ENCODE assay signal across 33 cellular contexts in genomic region chr10:20277820-20278219, GRCh38.
"Had no signal": no experiment of that assay in that cellular context is flagged by ENCODE, and none has a peak within 500 bp of the region (broad histone marks: within the 10 kb centered on the region; RNA-seq: fewer than 3 reads in every experiment).

No MANE protein-coding gene starts in this region.

- DNase-seq: dermis blood vessel endothelial cell; effector memory CD8-positive, alpha-beta T cell; erythroblast; esophagus squamous epithelium; foreskin melanocyte; glutamatergic neuron; heart right ventricle; hippocampal formation; left cardiac atrium; left lung; mesenchymal stem cell; mucosa of descending colon; naive B cell; pancreas; right lobe of liver; small intestine; stimulated activated CD4-positive, alpha-beta T cell treated with anti-CD3 and anti-CD28 coated beads, Interleukin-15, amount 100 ng/mL, for 24 hours; stimulated activated CD4-positive, alpha-beta T cell treated with anti-CD3 and anti-CD28 coated beads, Interleukin-4, amount 100 ng/mL, for 24 hours; stimulated activated naive CD8-positive, alpha-beta T cell treated with anti-CD3 and anti-CD28 coated beads, Interleukin-15, Interleukin-2, amounts not matched to agents 100 U/mL and 50 U/mL, for 24 hours; substantia nigra; testis; tibial artery; upper lobe of left lung had no signal

- H3K27me3 ChIP-seq: esophagus squamous epithelium, heart right ventricle, left lung, neutrophil, pancreas, right lobe of liver, testis, tibial artery, upper lobe of left lung had no signal

- H3K9me3 Mint-ChIP-seq: mesothelial cell of epicardium; natural killer cell treated with Interleukin-12 subunit alpha and Interleukin-12 subunit beta and Interleukin-15 and Interleukin-18, amount 100 ng/mL, for 72 hours; neural crest cell; stimulated activated effector memory CD8-positive, alpha-beta T cell treated with anti-CD3 and anti-CD28 coated beads, Interleukin-12 subunit alpha, Interleukin-12 subunit beta, amount 100 ng/mL, for 72 hours had no signal

- H3K27ac ChIP-seq: coronary artery, esophagus squamous epithelium, heart right ventricle, left lung, neutrophil, pancreas, right lobe of liver, tibial artery, upper lobe of left lung had no signal

- FAIRE-seq: endometrium, islet of Langerhans, pancreas, small intestine, urothelium cell line had no signal

- H3K4me1 ChIP-seq: esophagus squamous epithelium, heart right ventricle, left lung, pancreas, right lobe of liver, tibial artery, upper lobe of left lung had no signal

- H3K4me1 Mint-ChIP-seq: naive B cell; stimulated activated effector memory CD8-positive, alpha-beta T cell treated with anti-CD3 and anti-CD28 coated beads, Interleukin-12 subunit alpha, Interleukin-12 subunit beta, amount 100 ng/mL, for 72 hours had no signal

- H3K4me3 ChIP-seq: coronary artery, esophagus squamous epithelium, heart right ventricle, left lung, mucosa of descending colon, pancreas, right lobe of liver, testis, tibial artery, upper lobe of left lung had no signal

- H3K36me3 ChIP-seq: pancreas, right lobe of liver had no signal

- ATAC-seq: effector memory CD8-positive, alpha-beta T cell; heart right ventricle; left cardiac atrium; left lung; mucosa of descending colon; natural killer cell treated with Interleukin-12 subunit alpha and Interleukin-12 subunit beta and Interleukin-15 and Interleukin-18, amount 100 ng/mL, for 72 hours; pancreas; right lobe of liver; stimulated activated effector memory CD8-positive, alpha-beta T cell treated with anti-CD3 and anti-CD28 coated beads, Interleukin-12 subunit alpha, Interleukin-12 subunit beta, amount 100 ng/mL, for 72 hours; stimulated activated naive CD8-positive, alpha-beta T cell treated with anti-CD3 and anti-CD28 coated beads, Interleukin-15, Interleukin-2, amounts not matched to agents 100 U/mL and 50 U/mL, for 24 hours had no signal

- H3K9me3 ChIP-seq: esophagus squamous epithelium, heart right ventricle, left lung, mucosa of descending colon, neutrophil, pancreas, right lobe of liver, testis, tibial artery, upper lobe of left lung had no signal

- H3K4me3 Mint-ChIP-seq: effector memory CD8-positive, alpha-beta T cell; mesothelial cell of epicardium; naive B cell; natural killer cell treated with Interleukin-12 subunit alpha and Interleukin-12 subunit beta and Interleukin-15 and Interleukin-18, amount 100 ng/mL, for 72 hours; neural crest cell; stimulated activated effector memory CD8-positive, alpha-beta T cell treated with anti-CD3 and anti-CD28 coated beads, Interleukin-12 subunit alpha, Interleukin-12 subunit beta, amount 100 ng/mL, for 72 hours had no signal

- H3K27me3 Mint-ChIP-seq: effector memory CD8-positive, alpha-beta T cell; naive B cell; natural killer cell treated with Interleukin-12 subunit alpha and Interleukin-12 subunit beta and Interleukin-15 and Interleukin-18, amount 100 ng/mL, for 72 hours; progenitor cell of endocrine pancreas had no signal

- H3K36me3 Mint-ChIP-seq: naive B cell; natural killer cell treated with Interleukin-12 subunit alpha and Interleukin-12 subunit beta and Interleukin-15 and Interleukin-18, amount 100 ng/mL, for 72 hours; stimulated activated effector memory CD8-positive, alpha-beta T cell treated with anti-CD3 and anti-CD28 coated beads, Interleukin-12 subunit alpha, Interleukin-12 subunit beta, amount 100 ng/mL, for 72 hours had no signal

- H3K27ac Mint-ChIP-seq: effector memory CD8-positive, alpha-beta T cell; mesothelial cell of epicardium; naive B cell; natural killer cell treated with Interleukin-12 subunit alpha and Interleukin-12 subunit beta and Interleukin-15 and Interleukin-18, amount 100 ng/mL, for 72 hours; progenitor cell of endocrine pancreas; stimulated activated effector memory CD8-positive, alpha-beta T cell treated with anti-CD3 and anti-CD28 coated beads, Interleukin-12 subunit alpha, Interleukin-12 subunit beta, amount 100 ng/mL, for 72 hours had no signal
